In the genomic region with DNA sequence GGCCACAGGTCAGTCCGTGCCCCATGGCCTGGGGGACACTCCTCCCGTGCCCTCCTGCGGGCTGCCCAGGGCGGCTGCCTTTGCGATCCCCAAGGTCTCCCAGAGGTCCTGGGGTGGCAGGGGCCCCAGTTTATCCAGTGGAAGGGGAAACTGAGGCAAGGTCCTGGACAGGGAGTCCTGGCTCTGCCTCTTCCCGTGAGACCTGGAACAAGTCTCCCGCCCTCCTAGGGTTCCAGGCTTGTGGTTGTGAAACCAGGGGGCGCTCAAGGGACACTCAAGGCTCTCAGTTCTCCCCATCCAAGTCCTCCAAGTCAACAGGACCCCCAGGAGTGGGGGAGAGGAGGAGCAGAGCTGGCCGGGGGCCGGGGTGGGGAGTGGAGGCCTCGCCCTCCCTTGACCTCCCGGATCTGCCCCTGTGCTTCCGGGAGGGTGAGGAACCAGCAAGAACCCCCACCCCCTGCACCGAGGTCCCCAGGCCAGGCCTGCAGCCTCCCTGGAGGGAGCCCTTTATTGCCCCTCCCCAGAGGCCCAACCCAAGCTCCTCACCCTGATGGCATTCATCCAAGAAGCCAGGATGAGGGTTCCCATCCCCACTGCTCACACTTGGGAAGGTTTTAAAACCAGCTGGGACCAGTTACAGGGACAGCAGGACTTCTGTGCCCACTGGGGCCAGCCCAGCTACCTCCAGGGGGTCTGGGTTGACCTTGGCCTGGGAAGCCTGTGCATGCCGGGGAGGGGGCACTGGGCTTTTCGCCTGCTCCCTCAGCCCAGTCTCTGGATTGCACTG, we compare ENCODE assay signal across 10 cellular contexts. TPM values are rescaled to one million over a fixed set of nuclear protein-coding genes. Genes with fewer than 3 reads are reported as not detected.
DNase-seq lines count a peak whose midpoint lies in the region; ATAC-seq and TF ChIP-seq lines count a peak whose summit lies in the region.
"Had no signal": no experiment of that assay in that cellular context is flagged by ENCODE, and none has a peak within 500 bp of the region (broad histone marks: within the 10 kb centered on the region; RNA-seq: fewer than 3 reads in every experiment).

No MANE protein-coding gene starts in this region.

- H3K27me3 ChIP-seq in GM23338 (ENCODE audit: insufficient read depth) (no peaks in the 10 kb centered on the region), right cardiac atrium (ENCODE audit: control insufficient read depth, insufficient read depth) (no peaks in the 10 kb centered on the region)

- peak overlapping the region; percentile 76; the same call in 1 of the 2 replicates for H2AFZ ChIP-seq in GM23338

- H3K4me1 Mint-ChIP-seq in GM23338 (peaks cover 14% of the 10 kb centered on the region), immature natural killer cell (no peaks in the 10 kb centered on the region)
- no peaks in the 10 kb centered on the region for H3K4me1 Mint-ChIP-seq in activated T-cell treated with anti-CD3 and anti-CD28 coated beads, Interleukin-2, amount 50 U/mL, for 4 hours (ENCODE audit: low read depth)

- intact Hi-C loops in right cardiac atrium (cut with DNase I) = no loop called here

- TF ChIP-seq CTCF in GM23338 (conservative IDR thresholded peaks at IDR 0.05; ENCODE audit: low read depth in 2 of 2) = peak; percentile 63 to 84

- no peak overlapping the region for H3K4me2 ChIP-seq in GM23338

- H3K36me3 Mint-ChIP-seq in GM23338 (ENCODE audit: low read depth) (no peaks in the 10 kb centered on the region), immature natural killer cell (no peaks in the 10 kb centered on the region)
- no peaks in the 10 kb centered on the region for H3K36me3 Mint-ChIP-seq in activated T-cell treated with anti-CD3 and anti-CD28 coated beads, Interleukin-2, amount 50 U/mL, for 4 hours (ENCODE audit: insufficient read depth)
- H3K36me3 Mint-ChIP-seq: activated naive CD4-positive, alpha-beta T cell treated with anti-CD3 and anti-CD28 coated beads, Interleukin-2, amount 50 U/mL, for 72 hours had no signal

- no peaks in the 10 kb centered on the region for H3K36me3 ChIP-seq in GM23338 (ENCODE audit: insufficient read depth)

- H3K4me3 Mint-ChIP-seq in GM23338 = no peak overlapping the region
- no peak overlapping the region for H3K4me3 Mint-ChIP-seq in immature natural killer cell
- H3K4me3 Mint-ChIP-seq in activated T-cell treated with anti-CD3 and anti-CD28 coated beads, Interleukin-2, amount 50 U/mL, for 4 hours = no peak overlapping the region

- no peaks in the 10 kb centered on the region for H3K9me3 ChIP-seq in right cardiac atrium (ENCODE audit: control insufficient read depth, low read length)

- H3K27ac Mint-ChIP-seq in GM23338 = no peak overlapping the region
- no peak overlapping the region for H3K27ac Mint-ChIP-seq in immature natural killer cell
- H3K27ac Mint-ChIP-seq: activated naive CD4-positive, alpha-beta T cell treated with anti-CD3 and anti-CD28 coated beads, Interleukin-2, amount 50 U/mL, for 72 hours had no signal

- H3K4me1 ChIP-seq in GM23338 (ENCODE audit: insufficient read depth) (peaks cover 12% of the 10 kb centered on the region), right cardiac atrium (ENCODE audit: control insufficient read depth, insufficient read depth, low read length) (no peaks in the 10 kb centered on the region)

- no peaks in the 10 kb centered on the region for H4K20me1 ChIP-seq in GM23338 (replicated peaks; ENCODE audit: insufficient read depth)

- no peaks in the 10 kb centered on the region for H3K9me2 ChIP-seq in GM23338 (ENCODE audit: insufficient read depth)

- no peak overlapping the region for H3K27ac ChIP-seq in GM23338 (ENCODE audit: low read depth)
- H3K27ac ChIP-seq in right cardiac atrium (ENCODE audit: low read length) = no peak overlapping the region
- no peak overlapping the region for H3K27ac ChIP-seq in substantia nigra (ENCODE audit: low read depth, low read length, poor library complexity, severe bottlenecking)

- H3K4me3 ChIP-seq in GM23338 (no peak overlapping the region), right cardiac atrium (ENCODE audit: low read length) (no peak overlapping the region)

- H3K79me2 ChIP-seq in GM23338 (replicated peaks; ENCODE audit: insufficient read depth) = no peaks in the 10 kb centered on the region

- H3K27me3 Mint-ChIP-seq in GM23338 (ENCODE audit: insufficient read depth, low read depth, poor library complexity) (peaks cover 7% of the 10 kb centered on the region), immature natural killer cell (ENCODE audit: low read depth in 3 of 3) (peaks cover 2 to 6% (median 5%) of the 10 kb centered on the region in 3 donors)
- H3K27me3 Mint-ChIP-seq in activated T-cell treated with anti-CD3 and anti-CD28 coated beads, Interleukin-2, amount 50 U/mL, for 4 hours (ENCODE audit: low read depth) = peaks cover 20% of the 10 kb centered on the region

- DNase-seq in COLO668 (lab: John Stamatoyannopoulos, UW; ENCODE audit: unreplicated experiment) (peak; percentile 43), GM23338 (ENCODE audit: low spot score) (peak; percentile 86), SHP77 (lab: John Stamatoyannopoulos, UW) (peak; percentile 43 to 51), right cardiac atrium (peak; percentile 25 to 74 (median 64)), immature natural killer cell (no peak), NCI-H446 (lab: John Stamatoyannopoulos, UW) (no peak), substantia nigra (lab: John Stamatoyannopoulos, UW) (no peak)
- DNase-seq in activated T-cell treated with anti-CD3 and anti-CD28 coated beads, Interleukin-2, amount 50 U/mL, for 4 hours = no peak
- DNase-seq: NCI-H1092 treated with DMSO at 0.1 percent for 48 hours had no signal

- H3K9me3 Mint-ChIP-seq in GM23338 = no peaks in the 10 kb centered on the region; the same call in 2 of the 3 replicates
- no peaks in the 10 kb centered on the region for H3K9me3 Mint-ChIP-seq in immature natural killer cell
- H3K9me3 Mint-ChIP-seq in activated T-cell treated with anti-CD3 and anti-CD28 coated beads, Interleukin-2, amount 50 U/mL, for 4 hours = no peaks in the 10 kb centered on the region
- H3K9me3 Mint-ChIP-seq: activated naive CD4-positive, alpha-beta T cell treated with anti-CD3 and anti-CD28 coated beads, Interleukin-2, amount 50 U/mL, for 72 hours had no signal

- ATAC-seq in GM23338 = peak; percentile 69
- peak in 1 of 2 donors; percentile 6 for ATAC-seq in right cardiac atrium
- no peak for ATAC-seq in activated T-cell treated with anti-CD3 and anti-CD28 coated beads, Interleukin-2, amount 50 U/mL, for 4 hours
- ATAC-seq: activated naive CD4-positive, alpha-beta T cell treated with anti-CD3 and anti-CD28 coated beads, Interleukin-2, amount 50 U/mL, for 72 hours had no signal

- 41% methylated on average over 16 of the region's 16 CpGs for WGBS in right cardiac atrium

- H3F3A ChIP-seq in GM23338 (replicated peaks; ENCODE audit: low read depth) = no peaks in the 10 kb centered on the region

TF ChIP-seq in GM23338, 12 proteins besides CTCF, POLR2A, EP300 and RAD21 (continues in another document):
- no peak for TF ChIP-seq ZNF331 (CRISPR knock-in tag; IDR thresholded peaks at IDR 0.05; ENCODE audit: low read depth)
- TF ChIP-seq POLR2AphosphoS5 (IDR thresholded peaks at IDR 0.05; ENCODE audit: low read depth) = no peak
- TF ChIP-seq, protein P1, sequence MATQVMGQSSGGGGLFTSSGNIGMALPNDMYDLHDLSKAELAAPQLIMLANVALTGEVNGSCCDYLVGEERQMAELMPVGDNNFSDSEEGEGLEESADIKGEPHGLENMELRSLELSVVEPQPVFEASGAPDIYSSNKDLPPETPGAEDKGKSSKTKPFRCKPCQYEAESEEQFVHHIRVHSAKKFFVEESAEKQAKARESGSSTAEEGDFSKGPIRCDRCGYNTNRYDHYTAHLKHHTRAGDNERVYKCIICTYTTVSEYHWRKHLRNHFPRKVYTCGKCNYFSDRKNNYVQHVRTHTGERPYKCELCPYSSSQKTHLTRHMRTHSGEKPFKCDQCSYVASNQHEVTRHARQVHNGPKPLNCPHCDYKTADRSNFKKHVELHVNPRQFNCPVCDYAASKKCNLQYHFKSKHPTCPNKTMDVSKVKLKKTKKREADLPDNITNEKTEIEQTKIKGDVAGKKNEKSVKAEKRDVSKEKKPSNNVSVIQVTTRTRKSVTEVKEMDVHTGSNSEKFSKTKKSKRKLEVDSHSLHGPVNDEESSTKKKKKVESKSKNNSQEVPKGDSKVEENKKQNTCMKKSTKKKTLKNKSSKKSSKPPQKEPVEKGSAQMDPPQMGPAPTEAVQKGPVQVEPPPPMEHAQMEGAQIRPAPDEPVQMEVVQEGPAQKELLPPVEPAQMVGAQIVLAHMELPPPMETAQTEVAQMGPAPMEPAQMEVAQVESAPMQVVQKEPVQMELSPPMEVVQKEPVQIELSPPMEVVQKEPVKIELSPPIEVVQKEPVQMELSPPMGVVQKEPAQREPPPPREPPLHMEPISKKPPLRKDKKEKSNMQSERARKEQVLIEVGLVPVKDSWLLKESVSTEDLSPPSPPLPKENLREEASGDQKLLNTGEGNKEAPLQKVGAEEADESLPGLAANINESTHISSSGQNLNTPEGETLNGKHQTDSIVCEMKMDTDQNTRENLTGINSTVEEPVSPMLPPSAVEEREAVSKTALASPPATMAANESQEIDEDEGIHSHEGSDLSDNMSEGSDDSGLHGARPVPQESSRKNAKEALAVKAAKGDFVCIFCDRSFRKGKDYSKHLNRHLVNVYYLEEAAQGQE (IDR thresholded peaks at IDR 0.05; ENCODE audit: unreplicated experiment) = no peak
- TF ChIP-seq EZH2 (IDR thresholded peaks at IDR 0.05; ENCODE audit: low read depth, unreplicated experiment) = no peak
- TF ChIP-seq CREB1 (CRISPR knock-in tag; IDR thresholded peaks at IDR 0.05; ENCODE audit: low read depth) = no peak

RNA-seq across cellular contexts. Expression of a gene that starts 24.7 kb away (rescaled TPM):
- total RNA-seq in GM23338 (2014; rRNA removed; shearing (Covaris generic)) = 32.6 and 39.2 TPM in 2 replicates
- 11.8 and 12.2 TPM in 2 replicates for polyA plus RNA-seq in GM23338 (2016; fragmentation: Nextera tagmentation; extraction: Ambion mirVana)
- total RNA-seq in right cardiac atrium = 10 to 100 TPM; 18.5 to 25.5 (median 20.9) TPM
- 16.5 TPM for polyA plus RNA-seq in right cardiac atrium
- polyA plus RNA-seq in immature natural killer cell = 10 to 100 TPM; 44.3 to 78.6 (median 44.6) TPM
- total RNA-seq in activated T-cell treated with anti-CD3 and anti-CD28 coated beads, Interleukin-2, amount 50 U/mL, for 4 hours = 10 to 100 TPM; 46.3 to 47.4 (median 46.5) TPM

RNA-seq across cellular contexts. Expression of a gene that starts 48.3 kb away (rescaled TPM):
- 16.5 and 20.8 TPM in 2 replicates for total RNA-seq in GM23338 (2014; rRNA removed; shearing (Covaris generic))
- polyA plus RNA-seq in GM23338 (2016; fragmentation: Nextera tagmentation; extraction: Ambion mirVana) (3.2 and 3.8 TPM in 2 replicates), right cardiac atrium (19.4 TPM), immature natural killer cell (1 to 10 TPM; 2.1 to 6.2 (median 2.8) TPM)
- total RNA-seq in right cardiac atrium = 10 to 100 TPM; 31.4 to 45.3 (median 37.8) TPM
- total RNA-seq in activated T-cell treated with anti-CD3 and anti-CD28 coated beads, Interleukin-2, amount 50 U/mL, for 4 hours = 1 to 10 TPM; 5.9 to 6.2 (median 6.0) TPM

Comparison
In these comparisons a context has a peak if more than half of its experiments do, and no peak if none do; other contexts are left out.
1. DNase-seq: peak in COLO668 (single experiment), GM23338 (single experiment), SHP77 (2 of 2) and right cardiac atrium (3 of 3); none in immature natural killer cell (0 of 3), activated T-cell treated with anti-CD3 and anti-CD28 coated beads, Interleukin-2, amount 50 U/mL, for 4 hours (single experiment), NCI-H446 (0 of 2) and substantia nigra (0 of 49).